In the genomic region with DNA sequence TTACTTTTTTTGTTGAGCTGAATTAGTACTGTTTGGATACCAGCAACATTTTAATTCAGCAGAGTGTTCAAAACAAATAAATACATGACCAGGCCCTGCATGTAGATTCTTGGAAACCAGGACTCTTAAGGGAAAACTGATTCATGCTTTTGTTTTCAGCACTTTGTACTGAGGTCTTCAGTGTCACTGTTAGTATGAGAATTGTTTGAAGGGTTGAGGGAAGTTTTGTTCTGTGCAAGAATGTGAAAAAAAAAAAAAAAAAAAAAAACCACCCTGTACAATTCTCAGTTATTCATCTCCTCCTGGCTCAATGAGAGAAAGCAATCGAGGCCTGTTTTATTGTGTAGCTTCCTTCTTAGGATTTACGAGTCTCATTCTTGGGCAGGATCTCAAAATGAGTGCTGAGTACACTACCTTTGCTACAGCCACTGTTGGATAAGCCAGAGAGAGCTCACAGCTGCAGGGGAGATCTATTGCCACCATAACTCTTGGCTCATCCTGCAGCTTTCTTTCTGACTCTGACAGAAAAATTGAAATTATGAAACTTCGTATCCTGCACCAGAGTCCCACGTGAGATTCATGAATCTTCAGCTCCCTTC, we compare ENCODE assay signal across 13 cellular contexts.
DNase-seq lines count a peak whose midpoint lies in the region; ATAC-seq and TF ChIP-seq lines count a peak whose summit lies in the region.
"Had no signal": no experiment of that assay in that cellular context is flagged by ENCODE, and none has a peak within 500 bp of the region (broad histone marks: within the 10 kb centered on the region; RNA-seq: fewer than 3 reads in every experiment).

No MANE protein-coding gene starts in this region.

- H3K27me3 Mint-ChIP-seq in nephron progenitor cell (ENCODE audit: low read depth, poor library complexity), result peaks cover 6% of the 10 kb centered on the region

- H3K9me3 ChIP-seq in endocrine pancreas (ENCODE audit: control insufficient read depth, low read length) (no peaks in the 10 kb centered on the region), gastroesophageal sphincter (no peaks in the 10 kb centered on the region)
- H3K9me3 ChIP-seq: BLaER1 had no signal

- H3K4me1 Mint-ChIP-seq in nephron progenitor cell, result peaks cover 28% of the 10 kb centered on the region
- H3K4me1 Mint-ChIP-seq: CD8-positive, alpha-beta memory T cell had no signal

- no peak overlapping the region for H3K9ac ChIP-seq in endocrine pancreas (ENCODE audit: control insufficient read depth, insufficient read depth, low read length)
- H3K9ac ChIP-seq: BLaER1 had no signal

- TF ChIP-seq CTCF in gastroesophageal sphincter (IDR thresholded peaks at IDR 0.05), result no peak
- no peak for TF ChIP-seq CTCF in nephron progenitor cell (IDR thresholded peaks at IDR 0.05)

- no peaks in the 10 kb centered on the region for H3K9me3 Mint-ChIP-seq in nephron progenitor cell

- no peak overlapping the region for H3K4me3 Mint-ChIP-seq in nephron progenitor cell
- H3K4me3 Mint-ChIP-seq: CD8-positive, alpha-beta memory T cell; HFFc6 had no signal

- H3K36me3 Mint-ChIP-seq in nephron progenitor cell (ENCODE audit: low read depth), result no peaks in the 10 kb centered on the region
- H3K36me3 Mint-ChIP-seq: CD8-positive, alpha-beta memory T cell had no signal

- H3K27ac Mint-ChIP-seq in nephron progenitor cell, result peak overlapping the region; percentile 26
- H3K27ac Mint-ChIP-seq: HFFc6 had no signal

- no peak for TF ChIP-seq EP300 in gastroesophageal sphincter (IDR thresholded peaks at IDR 0.05)

- H3K36me3 ChIP-seq in endocrine pancreas (ENCODE audit: control insufficient read depth, insufficient read depth, low read length), result no peaks in the 10 kb centered on the region
- no peaks in the 10 kb centered on the region for H3K36me3 ChIP-seq in gastroesophageal sphincter
- H3K36me3 ChIP-seq: BLaER1 had no signal

- no peak for DNase-seq in nephron progenitor cell
- DNase-seq in NCI-H2227 treated with DMSO at 0.1 percent for 48 hours (lab: John Stamatoyannopoulos, UW), result no peak
- no peak for DNase-seq in NCI-H526 treated with DMSO at 0.1 percent for 48 hours (lab: John Stamatoyannopoulos, UW)
- no peak for DNase-seq in D341Med (ENCODE audit: low spot score)
- DNase-seq: AML-193; CD8-positive, alpha-beta memory T cell; DMS 273 treated with DMSO at 0.1 percent for 48 hours; HCEC 1CT; HFFc6 had no signal

- peak; percentile 54 for ATAC-seq in gastroesophageal sphincter
- no peak for ATAC-seq in activated CD4-positive, CD25-positive, alpha-beta regulatory T cell treated with anti-CD3 and anti-CD28 coated beads, Interleukin-2, amount 50 U/mL, for 24 hours

- no peak overlapping the region for H3K27ac ChIP-seq in gastroesophageal sphincter
- H3K27ac ChIP-seq: BLaER1 had no signal

- no peaks in the 10 kb centered on the region for H3K4me1 ChIP-seq in endocrine pancreas (ENCODE audit: control insufficient read depth, insufficient read depth, low read length)
- H3K4me1 ChIP-seq in gastroesophageal sphincter, result no peaks in the 10 kb centered on the region
- H3K4me1 ChIP-seq: BLaER1 had no signal

- 33 to 51% methylated on average over 3 to 4 of the region's 4 CpGs for WGBS in gastroesophageal sphincter (ENCODE audit: low coverage in 1 of 2), 2 donors

- no peak for TF ChIP-seq POLR2A in gastroesophageal sphincter (IDR thresholded peaks at IDR 0.05)

- H3K4me3 ChIP-seq in endocrine pancreas (ENCODE audit: control insufficient read depth, insufficient read depth, low read length), result peak overlapping the region; percentile 28
- H3K4me3 ChIP-seq in gastroesophageal sphincter, result no peak overlapping the region
- H3K4me3 ChIP-seq: BLaER1 had no signal

- H3K27me3 ChIP-seq in endocrine pancreas (ENCODE audit: control insufficient read depth, insufficient read depth, low read length), result no peaks in the 10 kb centered on the region
- no peaks in the 10 kb centered on the region for H3K27me3 ChIP-seq in gastroesophageal sphincter
- H3K27me3 ChIP-seq: BLaER1 had no signal
